In genomic region chr17:7022791-7023571, GRCh38 we compare ENCODE assay signal across 8 cellular contexts. TPM values are rescaled to one million over a fixed set of nuclear protein-coding genes. Genes with fewer than 3 reads are reported as not detected.
DNase-seq lines count a peak whose midpoint lies in the region; ATAC-seq and TF ChIP-seq lines count a peak whose summit lies in the region.

TSS of gene BCL6B (plus strand) at chr17:7023050. CDS start at chr17:7023672, 622 bp downstream.

- H3K4me3 ChIP-seq in H7 (ENCODE audit: insufficient read depth, low read depth, low read length) (peak within 1 kb of the TSS; percentile 74), left ventricle myocardium inferior (peak within 1 kb of the TSS; percentile 68), skeletal muscle cell (ENCODE audit: low read depth, low read length) (peak within 1 kb of the TSS; percentile 34)

- DNase-seq in H7: peak; percentile 86
- DNase-seq in left ventricle myocardium inferior: no peak
- DNase-seq in skeletal muscle cell (ENCODE audit: low read depth): no peak
- DNase-seq in stimulated activated CD4-positive, alpha-beta T cell treated with anti-CD3 and anti-CD28 coated beads, Interleukin-2, amount 100 ng/mL, for 24 hours: no peak
- no peak for DNase-seq in MV-4-11 (lab: John Stamatoyannopoulos, UW)
- no peak for DNase-seq in NK-92 (lab: John Stamatoyannopoulos, UW; ENCODE audit: unreplicated experiment)

- H3K27me3 Mint-ChIP-seq in activated naive CD4-positive, alpha-beta T cell treated with anti-CD3 and anti-CD28 coated beads, Interleukin-2, amount 50 U/mL, for 24 hours: no peaks in the 10 kb centered on the region

- H3K4me1 ChIP-seq in left ventricle myocardium inferior: peaks cover 91% of the 10 kb centered on the region

- TF ChIP-seq CTCF in left ventricle myocardium inferior (IDR thresholded peaks at IDR 0.05; ENCODE audit: borderline replicate concordance): no peak

- no peaks in the 10 kb centered on the region for H3K9me3 Mint-ChIP-seq in activated naive CD4-positive, alpha-beta T cell treated with anti-CD3 and anti-CD28 coated beads, Interleukin-2, amount 50 U/mL, for 24 hours

- peaks cover 34% of the 10 kb centered on the region for H3K4me1 Mint-ChIP-seq in activated naive CD4-positive, alpha-beta T cell treated with anti-CD3 and anti-CD28 coated beads, Interleukin-2, amount 50 U/mL, for 24 hours

- H3K36me3 Mint-ChIP-seq in activated naive CD4-positive, alpha-beta T cell treated with anti-CD3 and anti-CD28 coated beads, Interleukin-2, amount 50 U/mL, for 24 hours: no peaks in the 10 kb centered on the region

- peaks cover 30% of the 10 kb centered on the region for H3K27me3 ChIP-seq in H7 (ENCODE audit: control insufficient read depth, insufficient read depth, low read length)
- peaks cover 20% of the 10 kb centered on the region for H3K27me3 ChIP-seq in left ventricle myocardium inferior (ENCODE audit: low read depth)

- peak within 1 kb of the TSS; percentile 66 for H3K4me3 Mint-ChIP-seq in activated naive CD4-positive, alpha-beta T cell treated with anti-CD3 and anti-CD28 coated beads, Interleukin-2, amount 50 U/mL, for 24 hours

- no peaks in the 10 kb centered on the region; the same call in 1 of the 2 replicates for H3K36me3 ChIP-seq in H7 (replicated peaks; ENCODE audit: control insufficient read depth, insufficient read depth, low read length)
- peaks cover 4% of the 10 kb centered on the region for H3K36me3 ChIP-seq in left ventricle myocardium inferior

- no peaks in the 10 kb centered on the region for H3K9me3 ChIP-seq in left ventricle myocardium inferior (replicated peaks)

- peak within 1 kb of the TSS; percentile 99 for H3K27ac ChIP-seq in left ventricle myocardium inferior (replicated peaks)

- ATAC-seq in GM19395 (IDR thresholded peaks at IDR 0.05; ENCODE audit: unreplicated experiment): no peak

- intact Hi-C loops in left ventricle myocardium inferior (cut with micrococcal nuclease): no loop called here

- peak within 1 kb of the TSS; percentile 88 for H3K27ac Mint-ChIP-seq in activated naive CD4-positive, alpha-beta T cell treated with anti-CD3 and anti-CD28 coated beads, Interleukin-2, amount 50 U/mL, for 24 hours

RNA-seq across cellular contexts. Expression of gene BCL6B, which starts in this region (rescaled TPM):
- 4.9 and 8.3 TPM in 2 replicates for total RNA-seq in H7 (2014; rRNA removed; shearing (Covaris generic))
- total RNA-seq in left ventricle myocardium inferior: 13.7 TPM
